1 cellular context compared by ENCODE assay signal in genomic region chr16:2669587-2669986, GRCh38.
TF ChIP-seq lines count a peak whose summit lies in the region.

No MANE protein-coding gene starts in this region.

TF ChIP-seq in A549, 52 proteins besides CTCF, POLR2A, EP300 and RAD21:
- TF ChIP-seq USF2 (IDR thresholded peaks at IDR 0.05), result peak; percentile 55
